In the genomic region with DNA sequence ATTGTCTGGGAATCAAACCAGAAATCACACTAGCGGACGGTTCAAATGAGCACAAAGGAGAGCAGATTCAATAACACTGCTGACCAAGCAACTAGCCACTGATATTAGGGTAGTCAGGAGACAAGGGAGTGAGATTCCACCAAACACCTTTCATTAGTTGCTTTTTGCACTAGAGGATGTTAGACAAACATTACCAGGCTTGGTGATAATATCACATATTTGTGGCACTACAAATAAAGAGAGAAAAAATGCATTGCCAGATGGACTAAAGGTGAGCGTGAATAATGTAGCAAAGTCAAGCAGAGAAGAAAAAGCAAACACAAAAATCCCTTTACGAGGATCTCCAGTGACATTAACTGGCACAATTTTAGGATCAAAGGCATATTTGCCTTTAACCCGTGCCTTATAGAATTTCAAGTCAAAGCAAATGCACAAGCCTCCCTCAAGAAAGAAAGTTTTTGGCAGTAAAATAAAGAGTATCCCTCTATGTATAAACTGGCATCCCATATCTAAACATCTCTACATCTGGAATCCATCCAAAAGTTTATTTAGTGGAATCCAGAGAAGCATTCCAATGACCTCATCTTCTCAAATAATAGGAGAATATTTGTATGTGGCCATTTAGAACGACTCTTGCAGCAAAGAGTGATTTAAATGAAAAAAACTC, we compare ENCODE assay signal across 21 cellular contexts.
DNase-seq lines count a peak whose midpoint lies in the region; ATAC-seq and TF ChIP-seq lines count a peak whose summit lies in the region.
"Had no signal": no experiment of that assay in that cellular context is flagged by ENCODE, and none has a peak within 500 bp of the region (broad histone marks: within the 10 kb centered on the region; RNA-seq: fewer than 3 reads in every experiment).

No MANE protein-coding gene starts in this region.

- no peaks in the 10 kb centered on the region for H3K79me2 ChIP-seq in hepatocyte
- H3K79me2 ChIP-seq: parathyroid adenoma had no signal

- H4K20me1 ChIP-seq in hepatocyte (ENCODE audit: insufficient read depth, poor library complexity, severe bottlenecking) = no peaks in the 10 kb centered on the region

- peaks cover 12% of the 10 kb centered on the region for H3K4me1 ChIP-seq in hepatocyte (ENCODE audit: insufficient read depth)
- H3K4me1 ChIP-seq in body of pancreas = no peaks in the 10 kb centered on the region
- H3K4me1 ChIP-seq: parathyroid adenoma, upper lobe of right lung had no signal

- no peaks in the 10 kb centered on the region for H3K27me3 ChIP-seq in hepatocyte
- H3K27me3 ChIP-seq in body of pancreas = no peaks in the 10 kb centered on the region
- H3K27me3 ChIP-seq: esophagus muscularis mucosa, upper lobe of right lung had no signal

- 23% methylated on average over 6 of the region's 6 CpGs for WGBS in hepatocyte (ENCODE audit: low lambda C conversion rate, missing lambda C conversion rate)
- 32 to 34% methylated on average over 6 of the region's 6 CpGs for WGBS in body of pancreas, 2 donors

- no peak for TF ChIP-seq POLR2A in body of pancreas (IDR thresholded peaks at IDR 0.05)

- no peak for TF ChIP-seq CTCF in 22Rv1 (IDR thresholded peaks at IDR 0.05)
- TF ChIP-seq CTCF in astrocyte of the cerebellum (IDR thresholded peaks at IDR 0.05; ENCODE audit: low read depth, low read length, missing control alignments) = no peak
- TF ChIP-seq CTCF in hepatocyte (IDR thresholded peaks at IDR 0.05; ENCODE audit: poor library complexity) = no peak
- TF ChIP-seq CTCF in body of pancreas (IDR thresholded peaks at IDR 0.05) = no peak
- TF ChIP-seq CTCF in glutamatergic neuron (IDR thresholded peaks at IDR 0.05; ENCODE audit: partially characterized antibody, unreplicated experiment) = no peak

- no peak overlapping the region for H3K4me2 ChIP-seq in hepatocyte

- H3K9me2 ChIP-seq in hepatocyte (replicated peaks; ENCODE audit: insufficient read depth) = no peaks in the 10 kb centered on the region

- H3K27me3 Mint-ChIP-seq in glutamatergic neuron (ENCODE audit: unreplicated experiment) = no peaks in the 10 kb centered on the region
- H3K27me3 Mint-ChIP-seq: activated T-helper 17 cell treated with anti-CD3 and anti-CD28 coated beads, Interleukin-2, amount 50 U/mL, for 72 hours had no signal

- H2AFZ ChIP-seq in hepatocyte = no peak overlapping the region
- H2AFZ ChIP-seq: parathyroid adenoma had no signal

- H3K4me3 ChIP-seq in astrocyte of the cerebellum (ENCODE audit: low read depth, low read length) (no peak overlapping the region), hepatocyte (no peak overlapping the region), body of pancreas (no peak overlapping the region)
- H3K4me3 ChIP-seq: esophagus muscularis mucosa, upper lobe of right lung had no signal

- DNase-seq in HT1080 (ENCODE audit: low read depth) (peak; percentile 42), astrocyte of the cerebellum (ENCODE audit: low read depth) (peak; percentile 57), hepatocyte (ENCODE audit: low spot score) (peak; percentile 46), NCI-H526 treated with DMSO at 0.1 percent for 48 hours (lab: John Stamatoyannopoulos, UW) (no peak), body of pancreas (no peak), NCI-H1694 treated with DMSO at 0.1 percent for 48 hours (lab: John Stamatoyannopoulos, UW) (no peak), glutamatergic neuron (no peak)
- DNase-seq: CD8-positive, alpha-beta T cell; cortex of kidney; H9; hypothalamus; Kasumi-1; left colon; NCI-H524 treated with DMSO at 0.1 percent for 48 hours; stimulated activated naive CD8-positive, alpha-beta T cell treated with anti-CD3 and anti-CD28 coated beads, Interleukin-15, Interleukin-2, amounts not matched to agents 100 U/mL and 50 U/mL, for 24 hours; T-helper 1 cell; upper lobe of right lung had no signal

- H3K36me3 ChIP-seq in hepatocyte (replicated peaks; ENCODE audit: insufficient read depth, low read depth) (no peaks in the 10 kb centered on the region), body of pancreas (replicated peaks in 1 of 2; ENCODE audit: insufficient read depth in 1 of 2, low read depth in 2 of 2) (no peaks in the 10 kb centered on the region)
- H3K36me3 ChIP-seq: esophagus muscularis mucosa, upper lobe of right lung had no signal

- intact Hi-C loops in body of pancreas (cut with DNase I) = no loop called here

- H3K27ac ChIP-seq in 22Rv1 = peak overlapping the region; percentile 31
- peak overlapping the region; percentile 52 for H3K27ac ChIP-seq in hepatocyte
- no peak overlapping the region for H3K27ac ChIP-seq in body of pancreas
- H3K27ac ChIP-seq: esophagus muscularis mucosa, parathyroid adenoma, upper lobe of right lung had no signal

- no peak overlapping the region for H3K4me3 Mint-ChIP-seq in glutamatergic neuron (ENCODE audit: unreplicated experiment)
- H3K4me3 Mint-ChIP-seq: activated T-helper 17 cell treated with anti-CD3 and anti-CD28 coated beads, Interleukin-2, amount 50 U/mL, for 72 hours; CD8-positive, alpha-beta T cell; H9 had no signal

- in situ Hi-C loops in astrocyte of the cerebellum (cut with HindIII; ENCODE audit: low sequenced_read_pairs) = no loop called here

- H3K4me1 Mint-ChIP-seq in glutamatergic neuron (ENCODE audit: low read depth, unreplicated experiment) = no peaks in the 10 kb centered on the region
- H3K4me1 Mint-ChIP-seq: activated T-helper 17 cell treated with anti-CD3 and anti-CD28 coated beads, Interleukin-2, amount 50 U/mL, for 72 hours; H9 had no signal

- H3K27ac Mint-ChIP-seq in glutamatergic neuron (ENCODE audit: unreplicated experiment) = no peak overlapping the region
- H3K27ac Mint-ChIP-seq: activated T-helper 17 cell treated with anti-CD3 and anti-CD28 coated beads, Interleukin-2, amount 50 U/mL, for 72 hours; CD8-positive, alpha-beta T cell; H9 had no signal

- H3K9me3 Mint-ChIP-seq in glutamatergic neuron (ENCODE audit: unreplicated experiment) = no peaks in the 10 kb centered on the region
- H3K9me3 Mint-ChIP-seq: CD8-positive, alpha-beta T cell; H9 had no signal

- no peaks in the 10 kb centered on the region for H3K36me3 Mint-ChIP-seq in glutamatergic neuron (ENCODE audit: unreplicated experiment)
- H3K36me3 Mint-ChIP-seq: CD8-positive, alpha-beta T cell had no signal

- ATAC-seq in body of pancreas = no peak
- ATAC-seq: activated T-helper 17 cell treated with anti-CD3 and anti-CD28 coated beads, Interleukin-2, amount 50 U/mL, for 72 hours; CD8-positive, alpha-beta T cell; left colon; stimulated activated naive CD8-positive, alpha-beta T cell treated with anti-CD3 and anti-CD28 coated beads, Interleukin-15, Interleukin-2, amounts not matched to agents 100 U/mL and 50 U/mL, for 24 hours; upper lobe of right lung had no signal

- H3K9me3 ChIP-seq in hepatocyte (ENCODE audit: low read depth) (no peaks in the 10 kb centered on the region), body of pancreas (no peaks in the 10 kb centered on the region)
- H3K9me3 ChIP-seq: esophagus muscularis mucosa, upper lobe of right lung had no signal

Comparison
In these comparisons a context has a peak if more than half of its experiments do, and no peak if none do; other contexts are left out.
1. H3K27ac ChIP-seq: peak in 22Rv1 (single experiment) and hepatocyte (single experiment); none in body of pancreas (0 of 4).
2. DNase-seq: peak in HT1080 (single experiment), astrocyte of the cerebellum (single experiment) and hepatocyte (single experiment); none in NCI-H526 treated with DMSO at 0.1 percent for 48 hours (single experiment), body of pancreas (0 of 4), NCI-H1694 treated with DMSO at 0.1 percent for 48 hours (single experiment) and glutamatergic neuron (single experiment).